Comparison of ENCODE assay signal across 11 cellular contexts in genomic region chr3:128274837-128275236, GRCh38.
DNase-seq lines count a peak whose midpoint lies in the region; ATAC-seq and TF ChIP-seq lines count a peak whose summit lies in the region.
"Had no signal": no experiment of that assay in that cellular context is flagged by ENCODE, and none has a peak within 500 bp of the region (broad histone marks: within the 10 kb centered on the region; RNA-seq: fewer than 3 reads in every experiment).

No MANE protein-coding gene starts in this region.

- in situ Hi-C loops in mammary epithelial cell (cut with MboI; ENCODE audit: low sequenced_read_pairs in 2 of 2) = no loop called here

- no peaks in the 10 kb centered on the region for H3K27me3 ChIP-seq in mammary epithelial cell (ENCODE audit: insufficient read depth, low read length)
- no peaks in the 10 kb centered on the region for H3K27me3 ChIP-seq in uterus

- intact Hi-C loops in mammary epithelial cell (cut with micrococcal nuclease) (no loop called here), uterus (cut with DNase I; ENCODE audit: low total_unique reads) (no loop called here)

- peak overlapping the region; percentile 40 for H3K4me2 ChIP-seq in mammary epithelial cell (ENCODE audit: insufficient read depth, low read depth, low read length)

- H3K4me3 ChIP-seq in mammary epithelial cell (replicated peaks in 1 of 3; ENCODE audit: insufficient read depth in 1 of 3, low read depth in 2 of 3, low read length in 3 of 3) = no peak overlapping the region
- no peak overlapping the region for H3K4me3 ChIP-seq in uterus

- H3K4me1 ChIP-seq in mammary epithelial cell (ENCODE audit: insufficient read depth, low read length) (peaks cover 33% of the 10 kb centered on the region), uterus (peaks cover 8 to 16% of the 10 kb centered on the region in 2 donors)

- 54% methylated on average over 7 of the region's 7 CpGs for WGBS in mammary epithelial cell (ENCODE audit: low coverage, missing lambda C conversion rate)

- H3K36me3 ChIP-seq in mammary epithelial cell (ENCODE audit: insufficient read depth, low read length) = no peaks in the 10 kb centered on the region
- H3K36me3 ChIP-seq in uterus = no peaks in the 10 kb centered on the region

- H2AFZ ChIP-seq in mammary epithelial cell (ENCODE audit: low read depth, low read length) = peak overlapping the region; percentile 25

- H3K27ac ChIP-seq in mammary epithelial cell (ENCODE audit: insufficient read depth, low read depth, low read length) = peak overlapping the region; percentile 79
- H3K27ac ChIP-seq in uterus = peak overlapping the region in 1 of 2 donors; percentile 82

- H4K20me1 ChIP-seq in mammary epithelial cell (ENCODE audit: insufficient read depth, low read length) = no peaks in the 10 kb centered on the region

- no TSS peak for BruUV-seq in mammary epithelial cell (replicated peaks; lab: Mats Ljungman, UMichigan)

- H3K9me3 ChIP-seq in mammary epithelial cell (replicated peaks; ENCODE audit: insufficient read depth, low read length) (no peaks in the 10 kb centered on the region), uterus (no peaks in the 10 kb centered on the region)

- peak; percentile 95 for DNase-seq in A172 (ENCODE audit: low spot score)
- DNase-seq in HK-2 (ENCODE audit: unreplicated experiment) = peak; percentile 53
- peak; percentile 97 for DNase-seq in mammary epithelial cell
- DNase-seq in iPS-NIHi11 (ENCODE audit: low spot score) = peak; percentile 47
- DNase-seq in uterus = no peak
- DNase-seq: activated CD4-positive, alpha-beta T cell treated with anti-CD3 and anti-CD28 coated beads, Interleukin-2, amount 50 U/mL, for 48 hours; natural killer cell; NCI-H748 treated with DMSO at 0.1 percent for 48 hours had no signal

- no peak for ATAC-seq in GM19324 (IDR thresholded peaks at IDR 0.05; ENCODE audit: low FRiP score, unreplicated experiment)
- ATAC-seq in GM18907 (IDR thresholded peaks at IDR 0.05; ENCODE audit: unreplicated experiment) = no peak
- ATAC-seq in HG03280 (IDR thresholded peaks at IDR 0.05; ENCODE audit: unreplicated experiment) = no peak

- H3K79me2 ChIP-seq in mammary epithelial cell (ENCODE audit: insufficient read depth, low read length) = no peaks in the 10 kb centered on the region

- CTCF ChIA-PET in mammary epithelial cell (lab: Charles Lee; ENCODE audit: low non-redundant PET) = interaction anchor here (0.5 kb wide), 1 partner anchor 9 kb away, joined by 3 read pairs; no protein-coding TSS in a partner anchor

- H3K9ac ChIP-seq in mammary epithelial cell (ENCODE audit: insufficient read depth, low read length) = peak overlapping the region; percentile 25

- dilution Hi-C loops in mammary epithelial cell (cut with HindIII; ENCODE audit: low sequenced_read_pairs) = no loop called here

- no peak for TF ChIP-seq POLR2A in uterus (IDR thresholded peaks at IDR 0.05)

- TF ChIP-seq CTCF in mammary epithelial cell (conservative IDR thresholded peaks at IDR 0.05 in 1 of 2, IDR thresholded peaks at IDR 0.05 in 1 of 2; ENCODE audit: extremely low read depth in 1 of 2, insufficient read depth in 1 of 2, low read depth in 1 of 2, low read length in 2 of 2) (no peak), uterus (IDR thresholded peaks at IDR 0.05) (no peak)

Comparison
In these comparisons a context has a peak if more than half of its experiments do, and no peak if none do; other contexts are left out.
1. DNase-seq: peak in A172 (single experiment), HK-2 (single experiment), mammary epithelial cell (single experiment) and iPS-NIHi11 (single experiment); none in uterus (0 of 2).